In genomic region chr4:38236503-38236902, GRCh38 we compare ENCODE assay signal across 20 cellular contexts.
DNase-seq lines count a peak whose midpoint lies in the region; ATAC-seq, FAIRE-seq and TF ChIP-seq lines count a peak whose summit lies in the region.
"Had no signal": no experiment of that assay in that cellular context is flagged by ENCODE, and none has a peak within 500 bp of the region (broad histone marks: within the 10 kb centered on the region; RNA-seq: fewer than 3 reads in every experiment).

No MANE protein-coding gene starts in this region.

- peaks cover 13% of the 10 kb centered on the region for H3K27me3 ChIP-seq in IMR-90 (ENCODE audit: control insufficient read depth, insufficient read depth, low read length)
- H3K27me3 ChIP-seq in ascending aorta = no peaks in the 10 kb centered on the region
- H3K27me3 ChIP-seq in endothelial cell of umbilical vein (ENCODE audit: control insufficient read depth in 2 of 2, insufficient read depth in 2 of 2, low read length in 2 of 2) = no peaks in the 10 kb centered on the region
- no peaks in the 10 kb centered on the region for H3K27me3 ChIP-seq in spleen (replicated peaks in 1 of 7)
- no peaks in the 10 kb centered on the region for H3K27me3 ChIP-seq in endodermal cell (ENCODE audit: control insufficient read depth, insufficient read depth, low read length, poor library complexity, severe bottlenecking)
- H3K27me3 ChIP-seq: SJCRH30 had no signal

- no peak for TF ChIP-seq RAD21 in IMR-90 (IDR thresholded peaks at IDR 0.05; ENCODE audit: low read length)

- no peak overlapping the region for H2AK9ac ChIP-seq in IMR-90 (replicated peaks; ENCODE audit: low read depth, low read length, poor library complexity)

- no peaks in the 10 kb centered on the region for H3K79me1 ChIP-seq in IMR-90 (ENCODE audit: low read depth in 1 of 2, low read length in 2 of 2)

- H3K36me3 Mint-ChIP-seq in endodermal cell (ENCODE audit: low read depth) = no peaks in the 10 kb centered on the region
- H3K36me3 Mint-ChIP-seq: CD14-positive monocyte had no signal

- no peak overlapping the region for H3K4me3 ChIP-seq in IMR-90 (ENCODE audit: insufficient read depth, low read depth, low read length)
- H3K4me3 ChIP-seq in ascending aorta = no peak overlapping the region
- no peak overlapping the region for H3K4me3 ChIP-seq in endothelial cell of umbilical vein (replicated peaks in 1 of 3; ENCODE audit: insufficient read depth in 1 of 3, low read depth in 1 of 3, low read length in 3 of 3)
- no peak overlapping the region for H3K4me3 ChIP-seq in spleen
- H3K4me3 ChIP-seq in endodermal cell (ENCODE audit: low read length) = no peak overlapping the region
- H3K4me3 ChIP-seq: SJCRH30 had no signal

- CTCF ChIA-PET in IMR-90 (lab: Yijun Ruan, JAX) (no interaction called here), endothelial cell of umbilical vein (lab: Charles Lee) (interaction anchor here (1.6 to 2.7 kb wide), 2 partner anchors 24 to 83 kb away, joined by 4 to 8 read pairs; no protein-coding TSS in a partner anchor)

- H3K23ac ChIP-seq in IMR-90 (ENCODE audit: low read depth, low read length) = no peak overlapping the region

- H2BK20ac ChIP-seq in IMR-90 (ENCODE audit: low read depth, low read length) = no peak overlapping the region

- no peak overlapping the region for H4K8ac ChIP-seq in IMR-90 (ENCODE audit: low read depth in 2 of 2, low read length in 2 of 2)

- no peak overlapping the region for H2AK5ac ChIP-seq in IMR-90 (ENCODE audit: low read depth, low read length)

- H3K4ac ChIP-seq in IMR-90 (ENCODE audit: low read depth, low read length) = no peak overlapping the region

- H3K4me2 ChIP-seq in IMR-90 (ENCODE audit: low read depth, low read length) (no peak overlapping the region), endothelial cell of umbilical vein (ENCODE audit: insufficient read depth, low read length) (peak overlapping the region; percentile 75)

- no peaks in the 10 kb centered on the region for H3K79me2 ChIP-seq in endothelial cell of umbilical vein (ENCODE audit: control insufficient read depth, insufficient read depth, low read length)

- ATAC-seq in IMR-90 (ENCODE audit: low read depth) (no peak), HG02840 (IDR thresholded peaks at IDR 0.05; ENCODE audit: low FRiP score, unreplicated experiment) (no peak)
- ATAC-seq: Panc1 had no signal

- dilution Hi-C loops in IMR-90 (cut with HindIII; ENCODE audit: low sequenced_read_pairs, unreplicated experiment) = no loop called here
- dilution Hi-C loops in endothelial cell of umbilical vein (cut with MboI; ENCODE audit: extremely low pct_ligation_motif_present, low sequenced_read_pairs) = no loop called here

- in situ Hi-C loops in IMR-90 (cut with MboI; ENCODE audit: low sequenced_read_pairs) = no loop called here

- no peaks in the 10 kb centered on the region for H4K20me1 ChIP-seq in IMR-90 (ENCODE audit: insufficient read depth, low read length)
- H4K20me1 ChIP-seq in endothelial cell of umbilical vein (replicated peaks; ENCODE audit: control insufficient read depth, extremely low read depth, insufficient read depth, low read length) = no peaks in the 10 kb centered on the region

- no CpG with 5 or more reads among the region's 3 CpGs for WGBS in IMR-90 (ENCODE audit: extremely low coverage in 2 of 2, insufficient read length in 1 of 2), 2 experiments
- WGBS in spleen, 5 donors = 72 to 85% (median 77%) methylated on average over 3 of the region's 3 CpGs
- 83 to 84% methylated on average over 1 to 2 of the region's 3 CpGs for WGBS in endodermal cell (ENCODE audit: insufficient coverage in 1 of 2, insufficient read length in 1 of 2), 2 experiments

- no TSS peak for BruUV-seq in IMR-90 (replicated peaks; lab: Mats Ljungman, UMichigan)
- no TSS peak for BruUV-seq in endothelial cell of umbilical vein (replicated peaks; lab: Mats Ljungman, UMichigan)

- no peaks in the 10 kb centered on the region for H3K27me3 Mint-ChIP-seq in endodermal cell (ENCODE audit: insufficient read depth)

- H3K27ac Mint-ChIP-seq in endodermal cell = no peak overlapping the region
- H3K27ac Mint-ChIP-seq: B cell had no signal

- no peak for DNase-seq in IMR-90
- DNase-seq in ascending aorta (ENCODE audit: low spot score in 2 of 2) = no peak
- DNase-seq in endothelial cell of umbilical vein (ENCODE audit: low read depth, low spot score) = no peak
- no peak for DNase-seq in spleen
- no peak for DNase-seq in endodermal cell
- no peak for DNase-seq in cortex of kidney (lab: John Stamatoyannopoulos, UW)
- no peak for DNase-seq in activated naive CD4-positive, alpha-beta T cell treated with anti-CD3 and anti-CD28 coated beads, Interleukin-2, amount 50 U/mL, for 16 hours
- DNase-seq: GF-D8, KBM-7, NCI-H1105, NCI-H146, NCI-H2029, NCI-H510A treated with DMSO at 0.1 percent for 48 hours, NCI-H748 treated with DMSO at 0.1 percent for 48 hours, SJCRH30 had no signal

- H3K4me1 Mint-ChIP-seq in endodermal cell = no peaks in the 10 kb centered on the region
- H3K4me1 Mint-ChIP-seq: B cell had no signal

- no peak overlapping the region for H3K4me3 Mint-ChIP-seq in endodermal cell
- H3K4me3 Mint-ChIP-seq: B cell, CD14-positive monocyte had no signal

- H3K9me3 Mint-ChIP-seq in endodermal cell = no peaks in the 10 kb centered on the region

- peak; percentile 24 for FAIRE-seq in endothelial cell of umbilical vein (lab: Jason Lieb, UNC)
- FAIRE-seq: A204.1 had no signal

- no peak overlapping the region for H4K91ac ChIP-seq in IMR-90 (ENCODE audit: insufficient read depth, low read depth, low read length)

- no peak overlapping the region for H2BK120ac ChIP-seq in IMR-90 (ENCODE audit: low read depth, low read length)

- no peaks in the 10 kb centered on the region for H3K4me1 ChIP-seq in IMR-90 (ENCODE audit: control insufficient read depth, insufficient read depth, low read length)
- H3K4me1 ChIP-seq in ascending aorta = peaks cover 0 to 12% of the 10 kb centered on the region in 2 donors
- peaks cover 12% of the 10 kb centered on the region for H3K4me1 ChIP-seq in endothelial cell of umbilical vein (ENCODE audit: control insufficient read depth, extremely low read depth, insufficient read depth, low read length)
- H3K4me1 ChIP-seq in spleen = peaks cover 0 to 19% (median 0%) of the 10 kb centered on the region in 6 donors
- H3K4me1 ChIP-seq in endodermal cell (ENCODE audit: control insufficient read depth, insufficient read depth, low read length) = no peaks in the 10 kb centered on the region
- H3K4me1 ChIP-seq: SJCRH30 had no signal

- H3K9me1 ChIP-seq in IMR-90 (ENCODE audit: insufficient read depth, low read length) (no peaks in the 10 kb centered on the region), endothelial cell of umbilical vein (replicated peaks; ENCODE audit: control insufficient read depth, extremely low read depth, insufficient read depth, low read length) (no peaks in the 10 kb centered on the region)

- no peak overlapping the region for H3K27ac ChIP-seq in IMR-90 (ENCODE audit: insufficient read depth, low read length)
- peak overlapping the region; percentile 12 to 55 for H3K27ac ChIP-seq in ascending aorta
- peak overlapping the region; percentile 61 for H3K27ac ChIP-seq in endothelial cell of umbilical vein (ENCODE audit: insufficient read depth, low read depth, low read length)
- peak overlapping the region in 6 of 8 donors; percentile 51 to 75 (median 63) for H3K27ac ChIP-seq in spleen
- no peak overlapping the region for H3K27ac ChIP-seq in endodermal cell (ENCODE audit: low read depth, low read length)
- H3K27ac ChIP-seq: SJCRH30 had no signal

- H2BK15ac ChIP-seq in IMR-90 (ENCODE audit: low read depth, low read length) = no peak overlapping the region

- H3K18ac ChIP-seq in IMR-90 (ENCODE audit: low read depth, low read length) = no peak overlapping the region

- TF ChIP-seq POLR2A in IMR-90 (IDR thresholded peaks at IDR 0.05; ENCODE audit: low read depth, low read length) = no peak
- no peak for TF ChIP-seq POLR2A in endothelial cell of umbilical vein (IDR thresholded peaks at IDR 0.05; ENCODE audit: low read depth, low read length)
- TF ChIP-seq POLR2A in spleen (IDR thresholded peaks at IDR 0.05) = no peak

- H3K9ac ChIP-seq in IMR-90 (ENCODE audit: low read depth, low read length) (no peak overlapping the region), endothelial cell of umbilical vein (replicated peaks; ENCODE audit: extremely low read depth, insufficient read depth, low read length) (no peak overlapping the region), endodermal cell (ENCODE audit: extremely low read depth, low read length, poor library complexity, severe bottlenecking) (no peak overlapping the region)

- TF ChIP-seq CTCF in IMR-90 (conservative IDR thresholded peaks at IDR 0.05; ENCODE audit: low read depth, low read length) = no peak
- no peak for TF ChIP-seq CTCF in ascending aorta (IDR thresholded peaks at IDR 0.05)
- no peak for TF ChIP-seq CTCF in endothelial cell of umbilical vein (IDR thresholded peaks at IDR 0.05; ENCODE audit: extremely low read depth in 1 of 2, insufficient read depth in 1 of 2, low read depth in 1 of 2, low read length in 2 of 2)
- TF ChIP-seq CTCF in spleen (IDR thresholded peaks at IDR 0.05 in 8 of 11, conservative IDR thresholded peaks at IDR 0.05 in 3 of 11) = no peak
- no peak for TF ChIP-seq CTCF in endodermal cell (conservative IDR thresholded peaks at IDR 0.05)

- H2AFZ ChIP-seq in IMR-90 (replicated peaks; ENCODE audit: low read length, poor library complexity) (peak overlapping the region; percentile 17), endothelial cell of umbilical vein (ENCODE audit: low read depth, low read length) (peak overlapping the region; percentile 74)

- no peak overlapping the region for H3K56ac ChIP-seq in IMR-90 (ENCODE audit: extremely low read depth, insufficient read depth, low read length)

- no peak overlapping the region for H2BK5ac ChIP-seq in IMR-90 (ENCODE audit: low read depth, low read length, poor library complexity, severe bottlenecking)

- no peaks in the 10 kb centered on the region for H3K36me3 ChIP-seq in IMR-90 (ENCODE audit: control insufficient read depth, insufficient read depth, low read length)
- H3K36me3 ChIP-seq in ascending aorta = no peaks in the 10 kb centered on the region
- H3K36me3 ChIP-seq in endothelial cell of umbilical vein (ENCODE audit: control insufficient read depth in 2 of 2, extremely low read depth in 1 of 2, insufficient read depth in 2 of 2, low read length in 2 of 2) = no peaks in the 10 kb centered on the region
- H3K36me3 ChIP-seq in spleen = no peaks in the 10 kb centered on the region
- H3K36me3 ChIP-seq in endodermal cell (ENCODE audit: control insufficient read depth, insufficient read depth, low read length) = no peaks in the 10 kb centered on the region
- H3K36me3 ChIP-seq: SJCRH30 had no signal

- H4K5ac ChIP-seq in IMR-90 (ENCODE audit: low read depth, low read length) = no peak overlapping the region

- no peaks in the 10 kb centered on the region; the same call in 1 of the 2 replicates for H3K9me3 ChIP-seq in IMR-90 (ENCODE audit: control insufficient read depth, insufficient read depth, low read length)
- H3K9me3 ChIP-seq in ascending aorta = no peaks in the 10 kb centered on the region
- no peaks in the 10 kb centered on the region for H3K9me3 ChIP-seq in endothelial cell of umbilical vein (replicated peaks; ENCODE audit: control insufficient read depth, insufficient read depth, low read length)
- no peaks in the 10 kb centered on the region for H3K9me3 ChIP-seq in spleen
- H3K9me3 ChIP-seq in endodermal cell (ENCODE audit: control insufficient read depth, low read length) = no peaks in the 10 kb centered on the region

- intact Hi-C loops in IMR-90 (cut with micrococcal nuclease) (no loop called here), ascending aorta (cut with DNase I) (no loop called here), endothelial cell of umbilical vein (cut with micrococcal nuclease) (loop anchor here (5.0 kb wide), 1 partner anchor 44 kb away; no protein-coding TSS in a partner anchor), spleen (cut with DNase I; ENCODE audit: low total_unique reads) (no loop called here)

- POLR2A ChIA-PET in IMR-90 (lab: Charles Lee; ENCODE audit: unreplicated experiment) = interaction anchor here (0.6 kb wide), 1 partner anchor 549 kb away, joined by 3 read pairs; no protein-coding TSS in a partner anchor
- POLR2A ChIA-PET in endothelial cell of umbilical vein (lab: Charles Lee) = no interaction called here

- H3K14ac ChIP-seq in IMR-90 (replicated peaks; ENCODE audit: low read depth, low read length) = no peak overlapping the region

Comparison
In these comparisons a context has a peak if more than half of its experiments do, and no peak if none do; other contexts are left out.
1. H3K27ac ChIP-seq: peak in ascending aorta (2 of 2), endothelial cell of umbilical vein (single experiment) and spleen (6 of 8); none in IMR-90 (single experiment) and endodermal cell (single experiment).